ENCODE assay signal across 29 cellular contexts in the genomic region with DNA sequence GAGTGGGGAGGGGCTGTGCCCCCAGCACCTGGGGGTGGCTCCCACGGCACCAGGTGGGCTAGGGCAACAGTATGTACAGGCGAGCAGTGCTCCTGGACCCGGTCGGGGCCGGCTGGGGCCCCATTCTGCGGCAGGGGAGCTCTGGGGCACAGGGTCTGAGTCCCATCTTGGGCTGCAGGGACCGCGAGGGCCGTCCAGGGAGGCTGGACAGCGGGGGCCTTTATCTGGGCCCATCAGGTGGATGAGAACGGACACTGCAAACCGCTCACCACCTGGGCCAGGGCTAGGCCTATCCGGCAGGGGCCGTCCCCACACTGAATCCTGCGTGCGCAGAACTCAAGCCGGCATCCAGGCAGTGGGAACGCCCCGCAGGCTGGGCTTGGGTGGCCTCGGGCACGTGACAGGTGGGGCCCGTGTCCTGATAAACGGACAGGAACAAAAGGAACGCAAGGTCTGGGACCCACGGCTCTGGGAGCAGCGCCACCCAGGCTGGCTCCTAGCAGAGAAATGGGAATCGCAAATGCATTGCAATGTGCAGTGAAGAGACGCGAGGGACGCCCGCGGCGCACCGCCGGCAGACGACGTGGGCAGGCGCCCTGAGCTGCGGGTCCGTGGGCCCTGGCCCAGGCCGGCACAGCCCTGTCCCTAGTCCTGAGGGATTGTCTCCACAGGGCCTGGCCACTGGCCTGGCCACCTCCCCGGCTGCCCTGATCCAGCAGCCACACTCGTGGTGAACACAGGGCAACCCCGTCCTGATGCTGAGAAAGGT. TPM values are rescaled to one million over a fixed set of nuclear protein-coding genes. Genes with fewer than 3 reads are reported as not detected.
DNase-seq lines count a peak whose midpoint lies in the region; ATAC-seq, FAIRE-seq and TF ChIP-seq lines count a peak whose summit lies in the region.
"Had no signal": no experiment of that assay in that cellular context is flagged by ENCODE, and none has a peak within 500 bp of the region (broad histone marks: within the 10 kb centered on the region; RNA-seq: fewer than 3 reads in every experiment).

No MANE protein-coding gene starts in this region.

- CTCF ChIA-PET in HepG2 (lab: Yijun Ruan, JAX; ENCODE audit: low intra/inter-chr PET ratio, low total read pairs) = no interaction called here

- intact Hi-C loops in Right ventricle myocardium inferior (cut with DNase I) = no loop called here
- intact Hi-C loops in left ventricle myocardium inferior (cut with micrococcal nuclease) = no loop called here
- intact Hi-C loops in HepG2 (cut with micrococcal nuclease; ENCODE audit: unreplicated experiment) = no loop called here
- intact Hi-C loops in stomach (cut with DNase I; ENCODE audit: low total_unique reads) = no loop called here

- no peak overlapping the region for H3K27ac ChIP-seq in left ventricle myocardium inferior (replicated peaks)
- peak overlapping the region; percentile 62 for H3K27ac ChIP-seq in ectodermal cell (ENCODE audit: insufficient read depth, low read depth, low read length, poor library complexity, severe bottlenecking)
- H3K27ac ChIP-seq in HepG2 (ENCODE audit: extremely low read length, insufficient read depth, low read length) = no peak overlapping the region
- no peak overlapping the region for H3K27ac ChIP-seq in stomach
- no peak overlapping the region for H3K27ac ChIP-seq in tibial nerve
- H3K27ac ChIP-seq: esophagus muscularis mucosa, HL-60, vagina had no signal

- H2AFZ ChIP-seq in HepG2 (ENCODE audit: low read length) = no peak overlapping the region

- TF ChIP-seq CTCF in left ventricle myocardium inferior (IDR thresholded peaks at IDR 0.05; ENCODE audit: borderline replicate concordance) = no peak
- no peak for TF ChIP-seq CTCF in HepG2 (CRISPR knock-in tag; IDR thresholded peaks at IDR 0.05)
- TF ChIP-seq CTCF in stomach (IDR thresholded peaks at IDR 0.05) = no peak
- TF ChIP-seq CTCF in GM13977 (IDR thresholded peaks at IDR 0.05; ENCODE audit: extremely low read depth, insufficient read depth, missing control alignments) = no peak
- TF ChIP-seq CTCF in tibial nerve (IDR thresholded peaks at IDR 0.05) = no peak

- no TSS peak for BruUV-seq in HepG2 (replicated peaks; lab: Mats Ljungman, UMichigan)

- H3K27me3 ChIP-seq in left ventricle myocardium inferior (ENCODE audit: low read depth) (no peaks in the 10 kb centered on the region), ectodermal cell (ENCODE audit: control insufficient read depth, insufficient read depth, low read length, poor library complexity, severe bottlenecking) (no peaks in the 10 kb centered on the region), HepG2 (ENCODE audit: control insufficient read depth in 1 of 2, insufficient read depth in 2 of 2, low read length in 2 of 2) (no peaks in the 10 kb centered on the region), stomach (no peaks in the 10 kb centered on the region), tibial nerve (no peaks in the 10 kb centered on the region)
- H3K27me3 ChIP-seq: BE2C, esophagus muscularis mucosa, vagina had no signal

- H3K4me2 ChIP-seq in HepG2 (ENCODE audit: low read depth, low read length) = no peak overlapping the region

- TF ChIP-seq RAD21 in HepG2 (CRISPR knock-in tag; IDR thresholded peaks at IDR 0.05) = no peak

- 95 to 96% methylated on average over 44 of the region's 44 CpGs for WGBS in ectodermal cell, 2 experiments
- 97% methylated on average over 22 of the region's 44 CpGs for WGBS in HepG2 (ENCODE audit: low lambda C conversion rate)
- 56 to 70% (median 66%) methylated on average over 25 to 44 of the region's 44 CpGs for WGBS in stomach, 5 donors
- 85 to 87% methylated on average over 27 to 36 of the region's 44 CpGs for WGBS in tibial nerve, 2 donors

- H3K9me3 ChIP-seq in left ventricle myocardium inferior (replicated peaks) = no peaks in the 10 kb centered on the region
- H3K9me3 ChIP-seq in ectodermal cell (ENCODE audit: control insufficient read depth, low read length) = no peaks in the 10 kb centered on the region
- no peaks in the 10 kb centered on the region for H3K9me3 ChIP-seq in HepG2 (ENCODE audit: low read length)
- no peaks in the 10 kb centered on the region for H3K9me3 ChIP-seq in stomach
- no peaks in the 10 kb centered on the region for H3K9me3 ChIP-seq in tibial nerve
- H3K9me3 ChIP-seq: BE2C, esophagus muscularis mucosa, vagina had no signal

- H4K20me1 ChIP-seq in HepG2 (ENCODE audit: insufficient read depth, low read length) = no peaks in the 10 kb centered on the region

- no peak overlapping the region for H3K4me3 ChIP-seq in left ventricle myocardium inferior
- H3K4me3 ChIP-seq in ectodermal cell (ENCODE audit: insufficient read depth, low read depth, low read length) = no peak overlapping the region
- H3K4me3 ChIP-seq in HepG2 (replicated peaks in 1 of 3; ENCODE audit: insufficient read depth in 1 of 3, low read depth in 2 of 3, low read length in 3 of 3) = no peak overlapping the region
- H3K4me3 ChIP-seq in stomach = no peak overlapping the region
- H3K4me3 ChIP-seq in tibial nerve = no peak overlapping the region
- H3K4me3 ChIP-seq: esophagus muscularis mucosa, lung, vagina had no signal

- peaks cover 88% of the 10 kb centered on the region for H3K36me3 ChIP-seq in left ventricle myocardium inferior
- H3K36me3 ChIP-seq in ectodermal cell (ENCODE audit: control insufficient read depth, insufficient read depth, low read length) = peaks cover 37% of the 10 kb centered on the region
- peaks cover 16 to 33% of the 10 kb centered on the region in 2 experiments for H3K36me3 ChIP-seq in HepG2 (replicated peaks in 1 of 2; ENCODE audit: control insufficient read depth in 1 of 2, insufficient read depth in 2 of 2, low read length in 2 of 2)
- H3K36me3 ChIP-seq in stomach = peaks cover 72 to 98% (median 95%) of the 10 kb centered on the region in 4 donors
- H3K36me3 ChIP-seq in tibial nerve = peaks cover 0 to 97% (median 36%) of the 10 kb centered on the region in 3 donors

- no peak overlapping the region for H3K9ac ChIP-seq in HepG2 (ENCODE audit: insufficient read depth, low read depth, low read length)

- FAIRE-seq in HepG2 (lab: Jason Lieb, UNC) = no peak

- peak; percentile 3 for ATAC-seq in Right ventricle myocardium inferior
- ATAC-seq in HepG2 = peak; percentile 39

- TF ChIP-seq POLR2A in HepG2 (IDR thresholded peaks at IDR 0.05; ENCODE audit: insufficient read depth in 1 of 2, low read depth in 2 of 2, low read length in 2 of 2) (no peak; a peak in 1 of 4 replicates), stomach (IDR thresholded peaks at IDR 0.05) (no peak), tibial nerve (IDR thresholded peaks at IDR 0.05) (no peak)

- POLR2A ChIA-PET in HepG2 (lab: Yijun Ruan, JAX) = interaction anchor here (0.6 kb wide), 1 partner anchor 43 kb away, joined by 3 read pairs; no protein-coding TSS in a partner anchor

- in situ Hi-C loops in HepG2 (cut with HindIII; ENCODE audit: extremely low pct_ligation_motif_present, low pct_unique_long_range_greater_than_20kb) (no loop called here), GM13977 (cut with MboI; ENCODE audit: low pct_unique_long_range_greater_than_20kb, low sequenced_read_pairs, unreplicated experiment) (no loop called here)

- no peaks in the 10 kb centered on the region for H3K4me1 ChIP-seq in left ventricle myocardium inferior
- no peaks in the 10 kb centered on the region for H3K4me1 ChIP-seq in ectodermal cell (ENCODE audit: control insufficient read depth, insufficient read depth, low read length)
- H3K4me1 ChIP-seq in HepG2 (ENCODE audit: insufficient read depth, low read length) = no peaks in the 10 kb centered on the region
- peaks cover 0 to 12% (median 0%) of the 10 kb centered on the region in 4 donors for H3K4me1 ChIP-seq in stomach
- peaks cover 0 to 7% (median 0%) of the 10 kb centered on the region in 4 donors for H3K4me1 ChIP-seq in tibial nerve
- H3K4me1 ChIP-seq: BE2C, esophagus muscularis mucosa, vagina had no signal

- H3K79me2 ChIP-seq in HepG2 (ENCODE audit: insufficient read depth, low read length) = no peaks in the 10 kb centered on the region

- DNase-seq in Right ventricle myocardium inferior (ENCODE audit: missing footprints) = no peak
- DNase-seq in left ventricle myocardium inferior = no peak
- DNase-seq in HepG2 (ENCODE audit: low spot score) = no peak
- DNase-seq in stomach = peak; percentile 36
- DNase-seq in GM13977 (ENCODE audit: low spot score) = no peak
- DNase-seq in tibial nerve (ENCODE audit: low spot score in 2 of 2) = no peak
- DNase-seq in globus pallidus (ENCODE audit: low spot score) = no peak
- DNase-seq: activated B cell treated with CpG ODN at 0.5 μM for 24 hours; activated naive CD8-positive, alpha-beta T cell treated with anti-CD3 and anti-CD28 coated beads, Interleukin-2, amount 10 ng/mL, durations not matched to agents 7 days and 5 days; BE2C; DMS53; effector CD8-positive, alpha-beta T cell; foreskin melanocyte; GF-D8; HCEC 1CT; hippocampal formation; immature natural killer cell; NCI-H1105; NCI-H2029; NCI-H226; NCI-H748 treated with DMSO at 0.1 percent for 48 hours; SHP77; stimulated activated CD8-positive, alpha-beta memory T cell treated with anti-CD3 and anti-CD28 coated beads, Interleukin-4, amount 100 ng/mL, for 48 hours; SW 1271 had no signal

- TF ChIP-seq EP300 in HepG2 (IDR thresholded peaks at IDR 0.05; ENCODE audit: low read depth in 2 of 2, low read length in 2 of 2) (no peak), HepG2 (CRISPR knock-in tag; IDR thresholded peaks at IDR 0.05; ENCODE audit: borderline replicate concordance) (no peak), stomach (IDR thresholded peaks at IDR 0.05) (no peak), tibial nerve (IDR thresholded peaks at IDR 0.05) (no peak)

RNA-seq across cellular contexts. Expression of gene BTBD2, which starts 29.7 kb away (rescaled TPM):
- 48.7 TPM for total RNA-seq in Right ventricle myocardium inferior
- total RNA-seq in left ventricle myocardium inferior = 53.4 TPM
- polyA plus RNA-seq in ectodermal cell (2013, experiment 1 of 4) = 146 TPM
- 144 TPM for polyA plus RNA-seq in ectodermal cell (2013, experiment 2 of 4)
- 130 TPM for polyA plus RNA-seq in ectodermal cell (2013, experiment 3 of 4)
- polyA plus RNA-seq in ectodermal cell (2013, experiment 4 of 4) = 138 TPM
- total RNA-seq in HepG2 (2016; rRNA removed; fragmentation: Illumina TruSeq; extraction: Trizol) = 28.1 and 30.9 TPM in 2 replicates
- 33.3 and 38.0 TPM in 2 replicates for total RNA-seq in HepG2 (2016; cell fraction: cytosol; rRNA removed; fragmentation: Illumina TruSeq; extraction: Trizol; ENCODE audit: low read depth)
- total RNA-seq in HepG2 (2016; cell fraction: insoluble cytoplasmic fraction; rRNA removed; fragmentation: Illumina TruSeq; extraction: Trizol) = 26.7 and 27.1 TPM in 2 replicates
- total RNA-seq in HepG2 (2016; cell fraction: membrane; rRNA removed; fragmentation: Illumina TruSeq; extraction: Trizol) = 73.7 and 74.9 TPM in 2 replicates
- 18.7 and 18.8 TPM in 2 replicates for total RNA-seq in HepG2 (2016; cell fraction: nucleus; rRNA removed; fragmentation: Illumina TruSeq; extraction: Trizol)
- polyA plus RNA-seq in HepG2 (2011; rRNA removed) = 45.3 and 45.6 TPM in 2 replicates
- 23.9 and 43.2 TPM in 2 replicates for polyA plus RNA-seq in HepG2 (2011; cell fraction: cytosol; rRNA removed)
- polyA plus RNA-seq in HepG2 (2011; cell fraction: nucleus; rRNA removed) = 43.1 and 48.6 TPM in 2 replicates
- polyA plus RNA-seq in HepG2 (2012) = 46.5 and 49.0 TPM in 2 replicates
- polyA plus RNA-seq in HepG2 (2016; cell fraction: cytosol; fragmentation: Illumina TruSeq; extraction: Trizol; ENCODE audit: low read depth) = 74.0 and 79.4 TPM in 2 replicates
- 39.4 and 51.6 TPM in 2 replicates for polyA plus RNA-seq in HepG2 (2016; cell fraction: insoluble cytoplasmic fraction; fragmentation: Illumina TruSeq; extraction: Trizol; ENCODE audit: low read depth)
- 106 and 123 TPM in 2 replicates for polyA plus RNA-seq in HepG2 (2016; cell fraction: membrane; fragmentation: Illumina TruSeq; extraction: Trizol; ENCODE audit: low read depth)
- 43.6 and 45.5 TPM in 2 replicates for polyA plus RNA-seq in HepG2 (2016; cell fraction: nucleus; fragmentation: Illumina TruSeq; extraction: Trizol; ENCODE audit: insufficient read depth, low read depth)
- polyA minus RNA-seq in HepG2 (2011; rRNA and poly(A)+ RNA removed; ENCODE audit: low replicate concordance) = 32.8 and 55.6 TPM in 2 replicates
- polyA minus RNA-seq in HepG2 (2011; cell fraction: cytosol; rRNA and poly(A)+ RNA removed) = 39.1 and 43.2 TPM in 2 replicates
- 10.3 and 12.1 TPM in 2 replicates for polyA minus RNA-seq in HepG2 (2011; cell fraction: nucleus; rRNA and poly(A)+ RNA removed)
- total RNA-seq in stomach = 10 to 100 TPM; 17.9 to 39.6 (median 33.3) TPM
- polyA plus RNA-seq in stomach = 10 to 100 TPM; 39.9 to 50.2 (median 40.9) TPM
- total RNA-seq in tibial nerve = 10 to 100 TPM; 54.0 to 94.5 (median 73.5) TPM

RNA-seq across cellular contexts. Expression of gene CSNK1G2, which starts 44.8 kb away (rescaled TPM):
- total RNA-seq in Right ventricle myocardium inferior = 23.6 TPM
- total RNA-seq in left ventricle myocardium inferior = 24.5 TPM
- 127 TPM for polyA plus RNA-seq in ectodermal cell (2013, experiment 1 of 4)
- 125 TPM for polyA plus RNA-seq in ectodermal cell (2013, experiment 2 of 4)
- polyA plus RNA-seq in ectodermal cell (2013, experiment 3 of 4) = 89.4 TPM
- polyA plus RNA-seq in ectodermal cell (2013, experiment 4 of 4) = 92.9 TPM
- 29.7 and 53.8 TPM in 2 replicates for total RNA-seq in HepG2 (2016; rRNA removed; fragmentation: Illumina TruSeq; extraction: Trizol)
- total RNA-seq in HepG2 (2016; cell fraction: cytosol; rRNA removed; fragmentation: Illumina TruSeq; extraction: Trizol; ENCODE audit: low read depth) = 40.6 and 41.0 TPM in 2 replicates
- 26.8 and 56.3 TPM in 2 replicates for total RNA-seq in HepG2 (2016; cell fraction: insoluble cytoplasmic fraction; rRNA removed; fragmentation: Illumina TruSeq; extraction: Trizol)
- total RNA-seq in HepG2 (2016; cell fraction: membrane; rRNA removed; fragmentation: Illumina TruSeq; extraction: Trizol) = 85.2 and 87.4 TPM in 2 replicates
- 39.2 and 46.8 TPM in 2 replicates for total RNA-seq in HepG2 (2016; cell fraction: nucleus; rRNA removed; fragmentation: Illumina TruSeq; extraction: Trizol)
- 72.5 and 88.4 TPM in 2 replicates for polyA plus RNA-seq in HepG2 (2011; rRNA removed)
- 33.8 and 56.1 TPM in 2 replicates for polyA plus RNA-seq in HepG2 (2011; cell fraction: cytosol; rRNA removed)
- 380 and 522 TPM in 2 replicates for polyA plus RNA-seq in HepG2 (2011; cell fraction: nucleus; rRNA removed)
- polyA plus RNA-seq in HepG2 (2012) = 38.6 and 40.4 TPM in 2 replicates
- 39.6 and 47.2 TPM in 2 replicates for polyA plus RNA-seq in HepG2 (2016; cell fraction: cytosol; fragmentation: Illumina TruSeq; extraction: Trizol; ENCODE audit: low read depth)
- 36.1 and 45.7 TPM in 2 replicates for polyA plus RNA-seq in HepG2 (2016; cell fraction: insoluble cytoplasmic fraction; fragmentation: Illumina TruSeq; extraction: Trizol; ENCODE audit: low read depth)
- 79.1 and 81.2 TPM in 2 replicates for polyA plus RNA-seq in HepG2 (2016; cell fraction: membrane; fragmentation: Illumina TruSeq; extraction: Trizol; ENCODE audit: low read depth)
- polyA plus RNA-seq in HepG2 (2016; cell fraction: nucleus; fragmentation: Illumina TruSeq; extraction: Trizol; ENCODE audit: insufficient read depth, low read depth) = 157 TPM in 2 replicates
- 51.2 and 83.6 TPM in 2 replicates for polyA minus RNA-seq in HepG2 (2011; rRNA and poly(A)+ RNA removed; ENCODE audit: low replicate concordance)
- 23.6 and 25.2 TPM in 2 replicates for polyA minus RNA-seq in HepG2 (2011; cell fraction: cytosol; rRNA and poly(A)+ RNA removed)
- polyA minus RNA-seq in HepG2 (2011; cell fraction: nucleus; rRNA and poly(A)+ RNA removed) = 18.2 and 21.2 TPM in 2 replicates
- total RNA-seq in stomach = 100 to 1,000 TPM in 3 of 5 donors, 10 to 100 TPM in 2; 35.8 to 210 (median 106) TPM
- polyA plus RNA-seq in stomach = 10 to 100 TPM; 30.2 to 44.9 (median 37.3) TPM
- total RNA-seq in tibial nerve = 100 to 1,000 TPM in 1 of 4 donors, 10 to 100 TPM in 3; 38.9 to 132 (median 55.6) TPM
